ENCODE assay signal across 9 cellular contexts in genomic region chr19:31826325-31826724, GRCh38.
"Had no signal": no experiment of that assay in that cellular context is flagged by ENCODE, and none has a peak within 500 bp of the region (broad histone marks: within the 10 kb centered on the region; RNA-seq: fewer than 3 reads in every experiment).

No MANE protein-coding gene starts in this region.

- H3K36me3 ChIP-seq: HAP-1 had no signal

- H3K9me3 Mint-ChIP-seq: GM23338, H9 had no signal

- H3K9ac ChIP-seq: GM23248 had no signal

- H3K27ac ChIP-seq: GM23248 had no signal

- H3K4me1 Mint-ChIP-seq: GM23338 had no signal

- ATAC-seq: GM23338, HCT116 had no signal

- H3K4me3 ChIP-seq: GM23248, GM23338, HAP-1 had no signal

- H3K27ac Mint-ChIP-seq: GM23338, HFFc6 had no signal

- H3K4me3 Mint-ChIP-seq: GM23338, H9, HFFc6 had no signal

- H3K4me1 ChIP-seq: HAP-1 had no signal

- H3K4me2 ChIP-seq: GM23338 had no signal

- DNase-seq: GM23248, GOT3, H7, H9, HCEC 1CT, HFFc6 had no signal

- H2AFZ ChIP-seq: GM23248, GM23338 had no signal
